In genomic region chr15:45022871-45023658, GRCh38 we compare ENCODE assay signal across 1 cellular context.
TF ChIP-seq lines count a peak whose summit lies in the region.

TSS of gene SORD (plus strand) at chr15:45023195. CDS start at chr15:45023284, 89 bp downstream.

TF ChIP-seq in K562, 482 proteins besides CTCF, POLR2A, EP300 and RAD21 (continued from another document and continues in another):
- TF ChIP-seq LARP7 (IDR thresholded peaks at IDR 0.05) (no peak), MIER1 (IDR thresholded peaks at IDR 0.05; ENCODE audit: low read depth) (no peak), ELF4 (CRISPR knock-in tag; IDR thresholded peaks at IDR 0.05) (no peak), RBBP5 (IDR thresholded peaks at IDR 0.05; ENCODE audit: borderline replicate concordance, insufficient read depth, low read length, poor library complexity, severe bottlenecking) (peak; percentile 59), PPARD (CRISPR knock-in tag; IDR thresholded peaks at IDR 0.05) (no peak), ZNF324 (CRISPR knock-in tag; IDR thresholded peaks at IDR 0.05) (no peak), DIDO1 (tag; IDR thresholded peaks at IDR 0.05; ENCODE audit: low read depth) (no peak), ZNF354B (CRISPR knock-in tag; IDR thresholded peaks at IDR 0.05) (no peak), BHLHE40 (IDR thresholded peaks at IDR 0.05; ENCODE audit: low read length) (peak; percentile 25; the same call in 1 of the 2 replicates), GATAD2B (IDR thresholded peaks at IDR 0.05; ENCODE audit: borderline replicate concordance) (no peak), ZNF124 (CRISPR knock-in tag; IDR thresholded peaks at IDR 0.05) (0 out of 2 replicates have a peak, but pooled peaks have one; percentile 80), ZNF431 (CRISPR knock-in tag; IDR thresholded peaks at IDR 0.05) (peak; percentile 36; the same call in 1 of the 2 replicates), RBM39 (optimal IDR thresholded peaks at IDR 0.05; ENCODE audit: low read depth, low read length) (no peak), RAD51 (IDR thresholded peaks at IDR 0.05; ENCODE audit: borderline replicate concordance, low read depth) (no peak), SIX5 (IDR thresholded peaks at IDR 0.05; ENCODE audit: borderline replicate concordance in 1 of 2, insufficient read depth in 1 of 2, low read depth in 1 of 2, low read length in 2 of 2) (no peak), EP400 (IDR thresholded peaks at IDR 0.05) (peak; percentile 53; the same call in 1 of the 2 replicates), NR1H2 (CRISPR knock-in tag; IDR thresholded peaks at IDR 0.05) (no peak), SREBF2 (CRISPR knock-in tag; IDR thresholded peaks at IDR 0.05) (no peak), MEIS2 (IDR thresholded peaks at IDR 0.05; ENCODE audit: partially characterized antibody) (no peak), MBD2 (IDR thresholded peaks at IDR 0.05; ENCODE audit: borderline replicate concordance, low read depth) (peak; percentile 42; the same call in 1 of the 2 replicates), HDGF (IDR thresholded peaks at IDR 0.05) (no peak), ZNF133 (CRISPR knock-in tag; IDR thresholded peaks at IDR 0.05) (no peak), EZH2 (IDR thresholded peaks at IDR 0.05; ENCODE audit: borderline replicate concordance, low read depth, low read length) (no peak), PTBP1 (IDR thresholded peaks at IDR 0.05; ENCODE audit: low read depth, low read length) (no peak), ZNF561 (CRISPR knock-in tag; conservative IDR thresholded peaks at IDR 0.05) (no peak), CEBPZ (IDR thresholded peaks at IDR 0.05; ENCODE audit: borderline replicate concordance, low read depth, low read length) (no peak), ZNF699 (CRISPR knock-in tag; IDR thresholded peaks at IDR 0.05; ENCODE audit: insufficient replicate concordance) (no peak), MCM7 (IDR thresholded peaks at IDR 0.05) (no peak), ZNF311 (CRISPR knock-in tag; IDR thresholded peaks at IDR 0.05) (no peak), ZC3H4 (CRISPR knock-in tag; IDR thresholded peaks at IDR 0.05; ENCODE audit: borderline replicate concordance) (no peak), KAT2B (IDR thresholded peaks at IDR 0.05; ENCODE audit: low read depth, low read length) (no peak), ZNF586 (CRISPR knock-in tag; conservative IDR thresholded peaks at IDR 0.05) (no peak), DACH1 (IDR thresholded peaks at IDR 0.05; ENCODE audit: partially characterized antibody) (no peak)
- TF ChIP-seq, protein P1, sequence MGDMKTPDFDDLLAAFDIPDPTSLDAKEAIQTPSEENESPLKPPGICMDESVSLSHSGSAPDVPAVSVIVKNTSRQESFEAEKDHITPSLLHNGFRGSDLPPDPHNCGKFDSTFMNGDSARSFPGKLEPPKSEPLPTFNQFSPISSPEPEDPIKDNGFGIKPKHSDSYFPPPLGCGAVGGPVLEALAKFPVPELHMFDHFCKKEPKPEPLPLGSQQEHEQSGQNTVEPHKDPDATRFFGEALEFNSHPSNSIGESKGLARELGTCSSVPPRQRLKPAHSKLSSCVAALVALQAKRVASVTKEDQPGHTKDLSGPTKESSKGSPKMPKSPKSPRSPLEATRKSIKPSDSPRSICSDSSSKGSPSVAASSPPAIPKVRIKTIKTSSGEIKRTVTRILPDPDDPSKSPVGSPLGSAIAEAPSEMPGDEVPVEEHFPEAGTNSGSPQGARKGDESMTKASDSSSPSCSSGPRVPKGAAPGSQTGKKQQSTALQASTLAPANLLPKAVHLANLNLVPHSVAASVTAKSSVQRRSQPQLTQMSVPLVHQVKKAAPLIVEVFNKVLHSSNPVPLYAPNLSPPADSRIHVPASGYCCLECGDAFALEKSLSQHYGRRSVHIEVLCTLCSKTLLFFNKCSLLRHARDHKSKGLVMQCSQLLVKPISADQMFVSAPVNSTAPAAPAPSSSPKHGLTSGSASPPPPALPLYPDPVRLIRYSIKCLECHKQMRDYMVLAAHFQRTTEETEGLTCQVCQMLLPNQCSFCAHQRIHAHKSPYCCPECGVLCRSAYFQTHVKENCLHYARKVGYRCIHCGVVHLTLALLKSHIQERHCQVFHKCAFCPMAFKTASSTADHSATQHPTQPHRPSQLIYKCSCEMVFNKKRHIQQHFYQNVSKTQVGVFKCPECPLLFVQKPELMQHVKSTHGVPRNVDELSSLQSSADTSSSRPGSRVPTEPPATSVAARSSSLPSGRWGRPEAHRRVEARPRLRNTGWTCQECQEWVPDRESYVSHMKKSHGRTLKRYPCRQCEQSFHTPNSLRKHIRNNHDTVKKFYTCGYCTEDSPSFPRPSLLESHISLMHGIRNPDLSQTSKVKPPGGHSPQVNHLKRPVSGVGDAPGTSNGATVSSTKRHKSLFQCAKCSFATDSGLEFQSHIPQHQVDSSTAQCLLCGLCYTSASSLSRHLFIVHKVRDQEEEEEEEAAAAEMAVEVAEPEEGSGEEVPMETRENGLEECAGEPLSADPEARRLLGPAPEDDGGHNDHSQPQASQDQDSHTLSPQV (IDR thresholded peaks at IDR 0.05), result peak; percentile 73
- TF ChIP-seq, protein P2, sequence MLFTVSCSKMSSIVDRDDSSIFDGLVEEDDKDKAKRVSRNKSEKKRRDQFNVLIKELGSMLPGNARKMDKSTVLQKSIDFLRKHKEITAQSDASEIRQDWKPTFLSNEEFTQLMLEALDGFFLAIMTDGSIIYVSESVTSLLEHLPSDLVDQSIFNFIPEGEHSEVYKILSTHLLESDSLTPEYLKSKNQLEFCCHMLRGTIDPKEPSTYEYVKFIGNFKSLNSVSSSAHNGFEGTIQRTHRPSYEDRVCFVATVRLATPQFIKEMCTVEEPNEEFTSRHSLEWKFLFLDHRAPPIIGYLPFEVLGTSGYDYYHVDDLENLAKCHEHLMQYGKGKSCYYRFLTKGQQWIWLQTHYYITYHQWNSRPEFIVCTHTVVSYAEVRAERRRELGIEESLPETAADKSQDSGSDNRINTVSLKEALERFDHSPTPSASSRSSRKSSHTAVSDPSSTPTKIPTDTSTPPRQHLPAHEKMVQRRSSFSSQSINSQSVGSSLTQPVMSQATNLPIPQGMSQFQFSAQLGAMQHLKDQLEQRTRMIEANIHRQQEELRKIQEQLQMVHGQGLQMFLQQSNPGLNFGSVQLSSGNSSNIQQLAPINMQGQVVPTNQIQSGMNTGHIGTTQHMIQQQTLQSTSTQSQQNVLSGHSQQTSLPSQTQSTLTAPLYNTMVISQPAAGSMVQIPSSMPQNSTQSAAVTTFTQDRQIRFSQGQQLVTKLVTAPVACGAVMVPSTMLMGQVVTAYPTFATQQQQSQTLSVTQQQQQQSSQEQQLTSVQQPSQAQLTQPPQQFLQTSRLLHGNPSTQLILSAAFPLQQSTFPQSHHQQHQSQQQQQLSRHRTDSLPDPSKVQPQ (CRISPR knock-in tag; IDR thresholded peaks at IDR 0.05; ENCODE audit: borderline replicate concordance), result no peak
- TF ChIP-seq, protein P3, sequence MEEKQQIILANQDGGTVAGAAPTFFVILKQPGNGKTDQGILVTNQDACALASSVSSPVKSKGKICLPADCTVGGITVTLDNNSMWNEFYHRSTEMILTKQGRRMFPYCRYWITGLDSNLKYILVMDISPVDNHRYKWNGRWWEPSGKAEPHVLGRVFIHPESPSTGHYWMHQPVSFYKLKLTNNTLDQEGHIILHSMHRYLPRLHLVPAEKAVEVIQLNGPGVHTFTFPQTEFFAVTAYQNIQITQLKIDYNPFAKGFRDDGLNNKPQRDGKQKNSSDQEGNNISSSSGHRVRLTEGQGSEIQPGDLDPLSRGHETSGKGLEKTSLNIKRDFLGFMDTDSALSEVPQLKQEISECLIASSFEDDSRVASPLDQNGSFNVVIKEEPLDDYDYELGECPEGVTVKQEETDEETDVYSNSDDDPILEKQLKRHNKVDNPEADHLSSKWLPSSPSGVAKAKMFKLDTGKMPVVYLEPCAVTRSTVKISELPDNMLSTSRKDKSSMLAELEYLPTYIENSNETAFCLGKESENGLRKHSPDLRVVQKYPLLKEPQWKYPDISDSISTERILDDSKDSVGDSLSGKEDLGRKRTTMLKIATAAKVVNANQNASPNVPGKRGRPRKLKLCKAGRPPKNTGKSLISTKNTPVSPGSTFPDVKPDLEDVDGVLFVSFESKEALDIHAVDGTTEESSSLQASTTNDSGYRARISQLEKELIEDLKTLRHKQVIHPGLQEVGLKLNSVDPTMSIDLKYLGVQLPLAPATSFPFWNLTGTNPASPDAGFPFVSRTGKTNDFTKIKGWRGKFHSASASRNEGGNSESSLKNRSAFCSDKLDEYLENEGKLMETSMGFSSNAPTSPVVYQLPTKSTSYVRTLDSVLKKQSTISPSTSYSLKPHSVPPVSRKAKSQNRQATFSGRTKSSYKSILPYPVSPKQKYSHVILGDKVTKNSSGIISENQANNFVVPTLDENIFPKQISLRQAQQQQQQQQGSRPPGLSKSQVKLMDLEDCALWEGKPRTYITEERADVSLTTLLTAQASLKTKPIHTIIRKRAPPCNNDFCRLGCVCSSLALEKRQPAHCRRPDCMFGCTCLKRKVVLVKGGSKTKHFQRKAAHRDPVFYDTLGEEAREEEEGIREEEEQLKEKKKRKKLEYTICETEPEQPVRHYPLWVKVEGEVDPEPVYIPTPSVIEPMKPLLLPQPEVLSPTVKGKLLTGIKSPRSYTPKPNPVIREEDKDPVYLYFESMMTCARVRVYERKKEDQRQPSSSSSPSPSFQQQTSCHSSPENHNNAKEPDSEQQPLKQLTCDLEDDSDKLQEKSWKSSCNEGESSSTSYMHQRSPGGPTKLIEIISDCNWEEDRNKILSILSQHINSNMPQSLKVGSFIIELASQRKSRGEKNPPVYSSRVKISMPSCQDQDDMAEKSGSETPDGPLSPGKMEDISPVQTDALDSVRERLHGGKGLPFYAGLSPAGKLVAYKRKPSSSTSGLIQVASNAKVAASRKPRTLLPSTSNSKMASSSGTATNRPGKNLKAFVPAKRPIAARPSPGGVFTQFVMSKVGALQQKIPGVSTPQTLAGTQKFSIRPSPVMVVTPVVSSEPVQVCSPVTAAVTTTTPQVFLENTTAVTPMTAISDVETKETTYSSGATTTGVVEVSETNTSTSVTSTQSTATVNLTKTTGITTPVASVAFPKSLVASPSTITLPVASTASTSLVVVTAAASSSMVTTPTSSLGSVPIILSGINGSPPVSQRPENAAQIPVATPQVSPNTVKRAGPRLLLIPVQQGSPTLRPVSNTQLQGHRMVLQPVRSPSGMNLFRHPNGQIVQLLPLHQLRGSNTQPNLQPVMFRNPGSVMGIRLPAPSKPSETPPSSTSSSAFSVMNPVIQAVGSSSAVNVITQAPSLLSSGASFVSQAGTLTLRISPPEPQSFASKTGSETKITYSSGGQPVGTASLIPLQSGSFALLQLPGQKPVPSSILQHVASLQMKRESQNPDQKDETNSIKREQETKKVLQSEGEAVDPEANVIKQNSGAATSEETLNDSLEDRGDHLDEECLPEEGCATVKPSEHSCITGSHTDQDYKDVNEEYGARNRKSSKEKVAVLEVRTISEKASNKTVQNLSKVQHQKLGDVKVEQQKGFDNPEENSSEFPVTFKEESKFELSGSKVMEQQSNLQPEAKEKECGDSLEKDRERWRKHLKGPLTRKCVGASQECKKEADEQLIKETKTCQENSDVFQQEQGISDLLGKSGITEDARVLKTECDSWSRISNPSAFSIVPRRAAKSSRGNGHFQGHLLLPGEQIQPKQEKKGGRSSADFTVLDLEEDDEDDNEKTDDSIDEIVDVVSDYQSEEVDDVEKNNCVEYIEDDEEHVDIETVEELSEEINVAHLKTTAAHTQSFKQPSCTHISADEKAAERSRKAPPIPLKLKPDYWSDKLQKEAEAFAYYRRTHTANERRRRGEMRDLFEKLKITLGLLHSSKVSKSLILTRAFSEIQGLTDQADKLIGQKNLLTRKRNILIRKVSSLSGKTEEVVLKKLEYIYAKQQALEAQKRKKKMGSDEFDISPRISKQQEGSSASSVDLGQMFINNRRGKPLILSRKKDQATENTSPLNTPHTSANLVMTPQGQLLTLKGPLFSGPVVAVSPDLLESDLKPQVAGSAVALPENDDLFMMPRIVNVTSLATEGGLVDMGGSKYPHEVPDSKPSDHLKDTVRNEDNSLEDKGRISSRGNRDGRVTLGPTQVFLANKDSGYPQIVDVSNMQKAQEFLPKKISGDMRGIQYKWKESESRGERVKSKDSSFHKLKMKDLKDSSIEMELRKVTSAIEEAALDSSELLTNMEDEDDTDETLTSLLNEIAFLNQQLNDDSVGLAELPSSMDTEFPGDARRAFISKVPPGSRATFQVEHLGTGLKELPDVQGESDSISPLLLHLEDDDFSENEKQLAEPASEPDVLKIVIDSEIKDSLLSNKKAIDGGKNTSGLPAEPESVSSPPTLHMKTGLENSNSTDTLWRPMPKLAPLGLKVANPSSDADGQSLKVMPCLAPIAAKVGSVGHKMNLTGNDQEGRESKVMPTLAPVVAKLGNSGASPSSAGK (IDR thresholded peaks at IDR 0.05), result peak; percentile 95
- TF ChIP-seq, protein P4, sequence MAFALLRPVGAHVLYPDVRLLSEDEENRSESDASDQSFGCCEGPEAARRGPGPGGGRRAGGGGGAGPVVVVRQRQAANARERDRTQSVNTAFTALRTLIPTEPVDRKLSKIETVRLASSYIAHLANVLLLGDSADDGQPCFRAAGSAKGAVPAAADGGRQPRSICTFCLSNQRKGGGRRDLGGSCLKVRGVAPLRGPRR (CRISPR knock-in tag; IDR thresholded peaks at IDR 0.05), result no peak
- TF ChIP-seq, protein P5, sequence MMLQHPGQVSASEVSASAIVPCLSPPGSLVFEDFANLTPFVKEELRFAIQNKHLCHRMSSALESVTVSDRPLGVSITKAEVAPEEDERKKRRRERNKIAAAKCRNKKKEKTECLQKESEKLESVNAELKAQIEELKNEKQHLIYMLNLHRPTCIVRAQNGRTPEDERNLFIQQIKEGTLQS (IDR thresholded peaks at IDR 0.05), result no peak
- TF ChIP-seq, protein P5 (CRISPR knock-in tag; conservative IDR thresholded peaks at IDR 0.05), result no peak
